Comparison of ENCODE assay signal across 1 cellular context in genomic region chr19:1446713-1447564, GRCh38.
TF ChIP-seq lines count a peak whose summit lies in the region.

No MANE protein-coding gene starts in this region.

TF ChIP-seq in Ishikawa, 13 proteins besides CTCF, POLR2A, EP300 and RAD21 (continued from another document):
- TF ChIP-seq REST (IDR thresholded peaks at IDR 0.05; ENCODE audit: low read depth) (peak; percentile 98), MAX (IDR thresholded peaks at IDR 0.05) (peak; percentile 48)
